In the genomic region with DNA sequence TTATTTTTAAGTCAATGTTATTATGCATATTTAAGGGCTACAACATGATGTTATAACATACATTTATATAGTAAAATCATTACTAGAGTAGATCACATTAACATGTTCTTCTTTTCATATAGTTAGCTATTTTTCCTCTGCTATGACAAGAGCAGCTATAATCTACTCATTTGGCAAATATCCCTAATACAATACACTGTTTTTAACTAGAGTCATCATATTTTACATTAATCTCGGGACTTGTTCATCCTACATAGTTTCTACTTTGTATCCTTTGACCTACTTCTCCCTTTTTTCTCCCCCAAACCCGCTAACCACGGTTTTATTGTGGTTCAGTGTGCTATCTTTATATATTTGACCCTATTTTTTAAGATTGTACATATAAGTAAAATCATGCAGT, we compare ENCODE assay signal across 34 cellular contexts.
"Had no signal": no experiment of that assay in that cellular context is flagged by ENCODE, and none has a peak within 500 bp of the region (broad histone marks: within the 10 kb centered on the region; RNA-seq: fewer than 3 reads in every experiment).

No MANE protein-coding gene starts in this region.

- H3K4me1 ChIP-seq: adrenal gland, ascending aorta, body of pancreas, breast epithelium had no signal

- FAIRE-seq: astrocyte, bronchial epithelial cell had no signal

- ATAC-seq: activated naive CD4-positive, alpha-beta T cell treated with anti-CD3 and anti-CD28 coated beads, Interleukin-2, amount 50 U/mL, for 72 hours; activated naive CD8-positive, alpha-beta T cell treated with anti-CD3 and anti-CD28 coated beads, Interleukin-2, amount 50 U/mL, for 24 hours; activated T-cell treated with anti-CD3 and anti-CD28 coated beads, Interleukin-2, amount 50 U/mL, for 4 hours; activated T-cell treated with anti-CD3 and anti-CD28 coated beads, Interleukin-2, amount 50 U/mL, for 72 hours; activated T-helper 17 cell treated with anti-CD3 and anti-CD28 coated beads, Interleukin-2, amount 50 U/mL, for 72 hours; body of pancreas had no signal

- H3K36me3 ChIP-seq: adrenal gland, ascending aorta, brain microvascular endothelial cell, breast epithelium, cardiac muscle cell had no signal

- H3K27ac ChIP-seq: adrenal gland, ascending aorta, body of pancreas, brain microvascular endothelial cell, breast epithelium, cardiac muscle cell had no signal

- DNase-seq: activated effector memory CD4-positive, alpha-beta T cell treated with anti-CD3 and anti-CD28 coated beads, Interleukin-2, amount 50 U/mL, for 16 hours; activated effector memory CD4-positive, alpha-beta T cell treated with Interleukin-2 at 50 U/mL for 16 hours; activated gamma-delta T cell; activated gamma-delta T cell treated with Interleukin-2 at 50 U/mL for 16 hours; activated naive CD4-positive, alpha-beta T cell; activated naive CD4-positive, alpha-beta T cell treated with anti-CD3 and anti-CD28 coated beads for 36 hours; activated naive CD4-positive, alpha-beta T cell treated with anti-CD3 and anti-CD28 coated beads, Interleukin-2, amount 10 ng/mL, durations not matched to agents 7 days and 5 days; activated naive CD4-positive, alpha-beta T cell treated with anti-CD3 and anti-CD28 coated beads, Interleukin-2, amount 50 U/mL, for 16 hours; activated naive CD4-positive, alpha-beta T cell treated with Interleukin-2 at 50 U/mL for 16 hours; activated naive CD8-positive, alpha-beta T cell treated with anti-CD3 and anti-CD28 coated beads for 36 hours; activated naive CD8-positive, alpha-beta T cell treated with anti-CD3 and anti-CD28 coated beads, Interleukin-2, amount 10 ng/mL, durations not matched to agents 7 days and 5 days; activated naive CD8-positive, alpha-beta T cell treated with anti-CD3 and anti-CD28 coated beads, Interleukin-2, amount 50 U/mL, for 24 hours; activated T-cell treated with anti-CD3 and anti-CD28 coated beads, Interleukin-2, amount 50 U/mL, for 1 hour; activated T-cell treated with anti-CD3 and anti-CD28 coated beads, Interleukin-2, amount 50 U/mL, for 24 hours; activated T-cell treated with anti-CD3 and anti-CD28 coated beads, Interleukin-2, amount 50 U/mL, for 4 hours; activated T-cell treated with anti-CD3 and anti-CD28 coated beads, Interleukin-2, amount 50 U/mL, for 48 hours; activated T-cell treated with anti-CD3 and anti-CD28 coated beads, Interleukin-2, amount 50 U/mL, for 72 hours; adrenal gland; amniotic stem cell; amygdala; anterior cingulate cortex; aorta; body of pancreas; brain microvascular endothelial cell; caudate nucleus; central memory CD4-positive, alpha-beta T cell; cerebellar nuclear complex had no signal

- H3K4me3 ChIP-seq: adrenal gland, ascending aorta, body of pancreas, breast epithelium, cardiac muscle cell had no signal

- H3K27me3 ChIP-seq: adrenal gland, ascending aorta, body of pancreas, brain microvascular endothelial cell, breast epithelium, cardiac muscle cell had no signal

- H3K9me3 ChIP-seq: adrenal gland, body of pancreas, breast epithelium had no signal
